ENCODE assay signal across 14 cellular contexts in the genomic region with DNA sequence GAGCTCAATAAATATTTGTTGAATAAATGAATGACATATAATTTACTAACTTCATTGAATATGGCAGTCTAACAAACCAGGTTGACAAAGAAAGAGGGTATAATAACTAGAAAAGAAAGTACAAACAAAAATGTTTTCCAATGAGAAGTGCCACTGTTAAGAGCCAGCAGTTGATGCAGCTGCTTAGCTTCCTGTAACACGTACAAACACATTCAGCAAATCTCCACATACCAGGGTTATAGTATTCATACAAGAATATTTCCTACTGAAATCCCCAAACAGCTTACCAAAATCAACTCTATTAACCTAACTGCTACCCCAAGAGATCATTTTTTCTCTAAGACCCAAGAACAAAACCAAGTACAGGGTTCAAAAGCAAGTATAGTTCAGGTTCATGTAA.
DNase-seq lines count a peak whose midpoint lies in the region; ATAC-seq, FAIRE-seq and TF ChIP-seq lines count a peak whose summit lies in the region.
"Had no signal": no experiment of that assay in that cellular context is flagged by ENCODE, and none has a peak within 500 bp of the region (broad histone marks: within the 10 kb centered on the region; RNA-seq: fewer than 3 reads in every experiment).

No MANE protein-coding gene starts in this region.

- TF ChIP-seq POLR2A in GM12878 (IDR thresholded peaks at IDR 0.05; ENCODE audit: low read depth, low read length), result no peak

- no peak for ATAC-seq in GM12878
- no peak for ATAC-seq in HG02759 (IDR thresholded peaks at IDR 0.05; ENCODE audit: unreplicated experiment)
- ATAC-seq: stimulated activated naive CD8-positive, alpha-beta T cell treated with anti-CD3 and anti-CD28 coated beads, Interleukin-15, amount 100 ng/mL, for 72 hours had no signal

- no peak overlapping the region; the same call in 1 of the 2 replicates for H2AFZ ChIP-seq in GM12878 (ENCODE audit: control insufficient read depth, low read depth, low read length)

- DNase-seq in EH (ENCODE audit: low read depth), result peak; percentile 16
- no peak for DNase-seq in GM12878 (ENCODE audit: low read depth, low spot score)
- DNase-seq in immature natural killer cell, result no peak
- no peak for DNase-seq in progenitor cell of endocrine pancreas (ENCODE audit: low spot score, unreplicated experiment)
- DNase-seq in small intestine, result no peak
- DNase-seq in stimulated activated CD4-positive, alpha-beta T cell treated with anti-CD3 and anti-CD28 coated beads, Interleukin-4, amount 100 ng/mL, for 24 hours, result no peak
- DNase-seq: activated CD4-positive, CD25-positive, alpha-beta regulatory T cell treated with anti-CD3 and anti-CD28 coated beads, Interleukin-2, amount 50 U/mL, for 72 hours; activated naive CD8-positive, alpha-beta T cell treated with anti-CD3 and anti-CD28 coated beads, Interleukin-2, amount 10 ng/mL, durations not matched to agents 7 days and 5 days; COR-L47; SIG-M5; stimulated activated naive CD8-positive, alpha-beta T cell treated with anti-CD3 and anti-CD28 coated beads, Interleukin-15, amount 100 ng/mL, for 72 hours had no signal

- H3K27ac Mint-ChIP-seq in immature natural killer cell (peak overlapping the region in 4 of 6 donors; percentile 26 to 60 (median 49)), progenitor cell of endocrine pancreas (no peak overlapping the region)
- H3K27ac Mint-ChIP-seq: activated naive CD8-positive, alpha-beta T cell treated with anti-CD3 and anti-CD28 coated beads, Interleukin-2, amount 10 ng/mL, durations not matched to agents 7 days and 5 days; stimulated activated naive CD8-positive, alpha-beta T cell treated with anti-CD3 and anti-CD28 coated beads, Interleukin-15, amount 100 ng/mL, for 72 hours had no signal

- in situ Hi-C loops in GM12878 (cut with MboI), result no loop called here

- H4K20me1 ChIP-seq in GM12878 (ENCODE audit: control insufficient read depth, insufficient read depth), result no peaks in the 10 kb centered on the region

- H3K4me3 Mint-ChIP-seq in immature natural killer cell (no peak overlapping the region), progenitor cell of endocrine pancreas (ENCODE audit: low read depth) (no peak overlapping the region)
- H3K4me3 Mint-ChIP-seq: activated naive CD8-positive, alpha-beta T cell treated with anti-CD3 and anti-CD28 coated beads, Interleukin-2, amount 10 ng/mL, durations not matched to agents 7 days and 5 days; stimulated activated naive CD8-positive, alpha-beta T cell treated with anti-CD3 and anti-CD28 coated beads, Interleukin-15, amount 100 ng/mL, for 72 hours had no signal

- H3K27me3 Mint-ChIP-seq in immature natural killer cell (ENCODE audit: low read depth in 3 of 3) (no peaks in the 10 kb centered on the region), progenitor cell of endocrine pancreas (no peaks in the 10 kb centered on the region)
- H3K27me3 Mint-ChIP-seq: activated naive CD8-positive, alpha-beta T cell treated with anti-CD3 and anti-CD28 coated beads, Interleukin-2, amount 10 ng/mL, durations not matched to agents 7 days and 5 days; stimulated activated naive CD8-positive, alpha-beta T cell treated with anti-CD3 and anti-CD28 coated beads, Interleukin-15, amount 100 ng/mL, for 72 hours had no signal

- POLR2A ChIA-PET in GM12878 (lab: Charles Lee), result interaction anchor here (0.5 to 0.6 kb wide), 2 partner anchors 60 to 86 kb away, joined by 3 to 5 read pairs; no protein-coding TSS in a partner anchor

- no peak overlapping the region for H3K4me2 ChIP-seq in GM12878 (ENCODE audit: control insufficient read depth, insufficient read depth)

- SMC1A ChIA-PET in GM12878 (lab: Charles Lee; ENCODE audit: uncharacterized antibody, unreplicated experiment), result interaction anchor here (0.6 to 3.0 kb wide), 9 partner anchors 9 to 46 kb away, joined by 3 to 13 read pairs (median 3); no protein-coding TSS in a partner anchor

- CTCF ChIA-PET in GM12878 (lab: Yijun Ruan, JAX), result interaction anchor here (1.1 to 2.6 kb wide), 2 partner anchors 11 to 29 kb away, joined by 3 to 6 read pairs; no protein-coding TSS in a partner anchor

- no peak overlapping the region for H3K4me3 ChIP-seq in GM12878
- H3K4me3 ChIP-seq in skeletal muscle tissue (ENCODE audit: low read length in 3 of 3), result no peak overlapping the region
- no peak overlapping the region for H3K4me3 ChIP-seq in small intestine (ENCODE audit: low read depth in 1 of 2, low read length in 2 of 2)
- H3K4me3 ChIP-seq: lung had no signal

- H3K36me3 ChIP-seq in GM12878 (ENCODE audit: control insufficient read depth in 2 of 2, insufficient read depth in 2 of 2, low read length in 1 of 2), result peaks cover 0 to 7% of the 10 kb centered on the region in 2 experiments; a peak in 1 of 4 replicates
- no peaks in the 10 kb centered on the region for H3K36me3 ChIP-seq in skeletal muscle tissue (ENCODE audit: control insufficient read depth in 3 of 3, insufficient read depth in 3 of 3, low read length in 3 of 3)
- no peaks in the 10 kb centered on the region for H3K36me3 ChIP-seq in small intestine (ENCODE audit: control insufficient read depth in 2 of 2, insufficient read depth in 2 of 2, low read length in 2 of 2)

- no peak for TF ChIP-seq EP300 in GM12878 (IDR thresholded peaks at IDR 0.05; ENCODE audit: borderline replicate concordance in 1 of 2, control insufficient read depth in 1 of 2, low read depth in 2 of 2, low read length in 2 of 2)

- H3K4me1 Mint-ChIP-seq in immature natural killer cell (peaks cover 0 to 3% of the 10 kb centered on the region in 2 donors), progenitor cell of endocrine pancreas (ENCODE audit: low read depth) (no peaks in the 10 kb centered on the region)
- H3K4me1 Mint-ChIP-seq: stimulated activated naive CD8-positive, alpha-beta T cell treated with anti-CD3 and anti-CD28 coated beads, Interleukin-15, amount 100 ng/mL, for 72 hours had no signal

- intact Hi-C loops in GM12878 (cut with micrococcal nuclease; ENCODE audit: unreplicated experiment), result no loop called here

- H3K4me1 ChIP-seq in GM12878 (ENCODE audit: control insufficient read depth, insufficient read depth, low read length), result peaks cover 22% of the 10 kb centered on the region
- H3K4me1 ChIP-seq in skeletal muscle tissue (ENCODE audit: control insufficient read depth in 3 of 3, insufficient read depth in 3 of 3, low read length in 3 of 3), result peaks cover 5 to 18% (median 12%) of the 10 kb centered on the region in 3 donors
- peaks cover 0 to 3% of the 10 kb centered on the region in 2 donors for H3K4me1 ChIP-seq in small intestine (ENCODE audit: control insufficient read depth in 2 of 2, insufficient read depth in 1 of 2, low read depth in 1 of 2, low read length in 1 of 2)

- 96% methylated on average over 1 of the region's 1 CpG for WGBS in GM12878 (ENCODE audit: insufficient coverage, insufficient replicate concordance, low lambda C conversion rate, missing lambda C conversion rate)
- 53 to 85% (median 68%) methylated on average over 1 of the region's 1 CpG for WGBS in small intestine, 3 donors

- no peak overlapping the region for H3K9ac ChIP-seq in GM12878 (ENCODE audit: control insufficient read depth, insufficient read depth, low read length)
- no peak overlapping the region for H3K9ac ChIP-seq in skeletal muscle tissue (ENCODE audit: low read depth in 1 of 3, low read length in 3 of 3)

- FAIRE-seq in GM12878 (lab: Jason Lieb, UNC), result peak; percentile 23
- FAIRE-seq in small intestine (lab: Jason Lieb, UNC), result no peak

- H3K27me3 ChIP-seq in GM12878 (replicated peaks in 1 of 2; ENCODE audit: control insufficient read depth in 2 of 2, insufficient read depth in 2 of 2, low read length in 1 of 2), result no peaks in the 10 kb centered on the region
- H3K27me3 ChIP-seq in skeletal muscle tissue (ENCODE audit: control insufficient read depth in 3 of 3, insufficient read depth in 3 of 3, low read length in 3 of 3), result no peaks in the 10 kb centered on the region
- H3K27me3 ChIP-seq in small intestine (ENCODE audit: control insufficient read depth in 2 of 2, insufficient read depth in 2 of 2, low read length in 2 of 2), result no peaks in the 10 kb centered on the region

- no peaks in the 10 kb centered on the region for H3K9me3 ChIP-seq in GM12878 (replicated peaks; ENCODE audit: control insufficient read depth, insufficient read depth, low read length)
- H3K9me3 ChIP-seq in skeletal muscle tissue (ENCODE audit: control insufficient read depth in 3 of 3, low read length in 3 of 3), result no peaks in the 10 kb centered on the region
- no peaks in the 10 kb centered on the region for H3K9me3 ChIP-seq in small intestine (ENCODE audit: control insufficient read depth, low read depth)

- no TSS peak for BruUV-seq in GM12878 (replicated peaks; lab: Mats Ljungman, UMichigan)

- H3K36me3 Mint-ChIP-seq in immature natural killer cell, result peaks cover 0 to 4% (median under 1%) of the 10 kb centered on the region in 3 donors
- H3K36me3 Mint-ChIP-seq in progenitor cell of endocrine pancreas (ENCODE audit: insufficient read depth), result no peaks in the 10 kb centered on the region

- RAD21 ChIA-PET in GM12878 (lab: Charles Lee; ENCODE audit: unreplicated experiment), result interaction anchor here (1.4 kb wide), 1 partner anchor 33 kb away, joined by 8 read pairs; no protein-coding TSS in a partner anchor

- TF ChIP-seq CTCF in GM12878 (IDR thresholded peaks at IDR 0.05 in 2 of 3, conservative IDR thresholded peaks at IDR 0.05 in 1 of 3; ENCODE audit: control insufficient read depth in 2 of 3, extremely low read depth in 1 of 3, insufficient read depth in 1 of 3, low read depth in 3 of 3, low read length in 3 of 3) (no peak), progenitor cell of endocrine pancreas (IDR thresholded peaks at IDR 0.05; ENCODE audit: unreplicated experiment) (no peak)

- H3K79me2 ChIP-seq in GM12878 (ENCODE audit: control insufficient read depth, insufficient read depth, low read length), result no peaks in the 10 kb centered on the region

- H3K9me3 Mint-ChIP-seq in immature natural killer cell, result no peaks in the 10 kb centered on the region
- H3K9me3 Mint-ChIP-seq in progenitor cell of endocrine pancreas (ENCODE audit: low read depth), result no peaks in the 10 kb centered on the region
- H3K9me3 Mint-ChIP-seq: activated naive CD8-positive, alpha-beta T cell treated with anti-CD3 and anti-CD28 coated beads, Interleukin-2, amount 10 ng/mL, durations not matched to agents 7 days and 5 days; stimulated activated naive CD8-positive, alpha-beta T cell treated with anti-CD3 and anti-CD28 coated beads, Interleukin-15, amount 100 ng/mL, for 72 hours had no signal

- H3K27ac ChIP-seq in GM12878 (ENCODE audit: control insufficient read depth, insufficient read depth), result no peak overlapping the region
- peak overlapping the region; percentile 75 for H3K27ac ChIP-seq in skeletal muscle tissue (ENCODE audit: low read depth, low read length)
- H3K27ac ChIP-seq in small intestine (ENCODE audit: low read depth in 1 of 2, low read length in 1 of 2), result peak overlapping the region in 1 of 2 donors; percentile 24

- no peak for TF ChIP-seq RAD21 in GM12878 (IDR thresholded peaks at IDR 0.05; ENCODE audit: insufficient read depth, low read depth, low read length)

TF ChIP-seq in GM12878, 131 proteins besides CTCF, POLR2A, EP300 and RAD21 (continues in another document):
- TF ChIP-seq SREBF1 (IDR thresholded peaks at IDR 0.05; ENCODE audit: low read length) (no peak), BCL11A (IDR thresholded peaks at IDR 0.05; ENCODE audit: low read depth, low read length) (no peak)
